8 cellular contexts compared by ENCODE assay signal in genomic region chr3:171049831-171050444, GRCh38. TPM values are rescaled to one million over a fixed set of nuclear protein-coding genes. Genes with fewer than 3 reads are reported as not detected.
DNase-seq lines count a peak whose midpoint lies in the region; ATAC-seq, FAIRE-seq and TF ChIP-seq lines count a peak whose summit lies in the region.

No MANE protein-coding gene starts in this region.

- H3K9me3 Mint-ChIP-seq in GM23338 = no peaks in the 10 kb centered on the region

- TF ChIP-seq POLR2A in GM12878 (IDR thresholded peaks at IDR 0.05; ENCODE audit: low read depth, low read length) = no peak

- no peak for FAIRE-seq in GM12878 (lab: Jason Lieb, UNC)

- TF ChIP-seq EP300 in SK-N-SH (IDR thresholded peaks at IDR 0.05; ENCODE audit: borderline replicate concordance in 1 of 2, low read depth in 1 of 2, low read length in 1 of 2) = no peak
- TF ChIP-seq EP300 in GM12878 (IDR thresholded peaks at IDR 0.05; ENCODE audit: borderline replicate concordance in 1 of 2, control insufficient read depth in 1 of 2, low read depth in 2 of 2, low read length in 2 of 2) = no peak

- no peak overlapping the region for H3K4me2 ChIP-seq in GM23338
- H3K4me2 ChIP-seq in SK-N-SH = no peak overlapping the region
- no peak overlapping the region for H3K4me2 ChIP-seq in GM12878 (ENCODE audit: control insufficient read depth, insufficient read depth)

- H3F3A ChIP-seq in GM23338 (replicated peaks; ENCODE audit: low read depth) (no peaks in the 10 kb centered on the region), SK-N-SH (replicated peaks; ENCODE audit: insufficient read depth) (no peaks in the 10 kb centered on the region)

- no peak overlapping the region for H3K27ac Mint-ChIP-seq in GM23338

- in situ Hi-C loops in GM12878 (cut with MboI) = loop anchor here (5.0 kb wide), 1 partner anchor 517 kb away; no protein-coding TSS in a partner anchor

- intact Hi-C loops in GM12878 (cut with micrococcal nuclease; ENCODE audit: unreplicated experiment) = loop anchor here (1.0 to 10.0 kb wide), 4 partner anchors 89 to 785 kb away; no protein-coding TSS in a partner anchor

- no peaks in the 10 kb centered on the region for H4K20me1 ChIP-seq in GM23338 (replicated peaks; ENCODE audit: insufficient read depth)
- no peaks in the 10 kb centered on the region for H4K20me1 ChIP-seq in SK-N-SH (ENCODE audit: insufficient read depth)
- H4K20me1 ChIP-seq in GM12878 (ENCODE audit: control insufficient read depth, insufficient read depth) = no peaks in the 10 kb centered on the region

- H3K79me2 ChIP-seq in GM23338 (replicated peaks; ENCODE audit: insufficient read depth) (no peaks in the 10 kb centered on the region), SK-N-SH (ENCODE audit: insufficient read depth) (no peaks in the 10 kb centered on the region), GM12878 (ENCODE audit: control insufficient read depth, insufficient read depth, low read length) (no peaks in the 10 kb centered on the region)

- no peaks in the 10 kb centered on the region for H3K27me3 Mint-ChIP-seq in GM23338 (ENCODE audit: insufficient read depth, low read depth, poor library complexity)

- H2AFZ ChIP-seq in GM23338 (no peak overlapping the region), SK-N-SH (ENCODE audit: low read depth) (peak overlapping the region; percentile 58; the same call in 1 of the 2 replicates), GM12878 (ENCODE audit: control insufficient read depth, low read depth, low read length) (no peak overlapping the region)

- no peaks in the 10 kb centered on the region for H3K36me3 Mint-ChIP-seq in GM23338 (ENCODE audit: low read depth)

- TF ChIP-seq RAD21 in SK-N-SH (IDR thresholded peaks at IDR 0.05; ENCODE audit: low read length) = peak; percentile 88
- TF ChIP-seq RAD21 in GM12878 (IDR thresholded peaks at IDR 0.05; ENCODE audit: insufficient read depth, low read depth, low read length) = peak; percentile 87

- H3K9me2 ChIP-seq in GM23338 (ENCODE audit: insufficient read depth) (peaks cover 4% of the 10 kb centered on the region; the same call in 1 of the 2 replicates), SK-N-SH (no peaks in the 10 kb centered on the region)

- H3K27ac ChIP-seq in GM23338 (ENCODE audit: low read depth) (no peak overlapping the region), SK-N-SH (ENCODE audit: low read depth in 2 of 2, low read length in 1 of 2) (no peak overlapping the region), GM12878 (ENCODE audit: control insufficient read depth, insufficient read depth) (no peak overlapping the region)

- SMC1A ChIA-PET in GM12878 (lab: Charles Lee; ENCODE audit: uncharacterized antibody, unreplicated experiment) = interaction anchor here (0.6 to 5.7 kb wide), 24 partner anchors 9 to 786 kb away, joined by 3 to 79 read pairs (median 4); no protein-coding TSS in a partner anchor

- H3K4me3 Mint-ChIP-seq in GM23338 = no peak overlapping the region

- 27% methylated on average over 6 of the region's 6 CpGs for WGBS in SK-N-SH (ENCODE audit: low lambda C conversion rate)
- 3% methylated on average over 6 of the region's 6 CpGs for WGBS in GM12878 (ENCODE audit: insufficient coverage, insufficient replicate concordance, low lambda C conversion rate, missing lambda C conversion rate)

- H3K36me3 ChIP-seq in GM23338 (ENCODE audit: insufficient read depth) (no peaks in the 10 kb centered on the region), SK-N-SH (replicated peaks in 1 of 2; ENCODE audit: control insufficient read depth in 1 of 2, insufficient read depth in 2 of 2, low read length in 1 of 2) (no peaks in the 10 kb centered on the region), GM12878 (ENCODE audit: control insufficient read depth in 2 of 2, insufficient read depth in 2 of 2, low read length in 1 of 2) (no peaks in the 10 kb centered on the region)

- peaks cover 8% of the 10 kb centered on the region; the same call in 2 of the 3 replicates for H3K4me1 Mint-ChIP-seq in GM23338

- H3K4me1 ChIP-seq in GM23338 (ENCODE audit: insufficient read depth) (no peaks in the 10 kb centered on the region), SK-N-SH (ENCODE audit: control insufficient read depth in 1 of 2, insufficient read depth in 2 of 2, low read depth in 1 of 2, low read length in 1 of 2) (peaks cover 0 to 1% of the 10 kb centered on the region in 2 experiments; a peak in 1 of 4 replicates), GM12878 (ENCODE audit: control insufficient read depth, insufficient read depth, low read length) (no peaks in the 10 kb centered on the region)

- H3K9ac ChIP-seq in SK-N-SH = no peak overlapping the region
- no peak overlapping the region for H3K9ac ChIP-seq in GM12878 (ENCODE audit: control insufficient read depth, insufficient read depth, low read length)

- ATAC-seq in GM23338 (peak; percentile 98), GM12878 (peak; percentile 91)

- H3K27me3 ChIP-seq in GM23338 (ENCODE audit: insufficient read depth) (no peaks in the 10 kb centered on the region), SK-N-SH (ENCODE audit: insufficient read depth) (no peaks in the 10 kb centered on the region), GM12878 (replicated peaks in 1 of 2; ENCODE audit: control insufficient read depth in 2 of 2, insufficient read depth in 2 of 2, low read length in 1 of 2) (no peaks in the 10 kb centered on the region)

- TF ChIP-seq CTCF in GM23338 (conservative IDR thresholded peaks at IDR 0.05; ENCODE audit: low read depth in 2 of 2) (peak; percentile 82 to 92), SK-N-SH (IDR thresholded peaks at IDR 0.05) (peak; percentile 73), GM12878 (IDR thresholded peaks at IDR 0.05 in 2 of 3, conservative IDR thresholded peaks at IDR 0.05 in 1 of 3; ENCODE audit: control insufficient read depth in 2 of 3, extremely low read depth in 1 of 3, insufficient read depth in 1 of 3, low read depth in 3 of 3, low read length in 3 of 3) (peak; percentile 65 to 81 (median 72))

- CTCF ChIA-PET in SK-N-SH (lab: Yijun Ruan, JAX) (interaction anchor here (0.6 to 5.5 kb wide), 46 partner anchors 8 to 1426 kb away, joined by 3 to 57 read pairs (median 4); no protein-coding TSS in a partner anchor), GM12878 (lab: Yijun Ruan, JAX) (interaction anchor here (0.6 to 5.7 kb wide), 24 partner anchors 9 to 1054 kb away, joined by 3 to 94 read pairs (median 4); no protein-coding TSS in a partner anchor)

- BruUV-seq in GM12878 (replicated peaks; lab: Mats Ljungman, UMichigan) = no TSS peak

- POLR2A ChIA-PET in SK-N-SH (lab: Yijun Ruan, JAX) = no interaction called here
- POLR2A ChIA-PET in GM12878 (lab: Charles Lee) = interaction anchor here (0.6 kb wide), 1 partner anchor 738 kb away, joined by 4 read pairs; no protein-coding TSS in a partner anchor

- RAD21 ChIA-PET in GM12878 (lab: Charles Lee; ENCODE audit: unreplicated experiment) = interaction anchor here (0.6 to 4.0 kb wide), 13 partner anchors 13 to 1292 kb away, joined by 3 to 59 read pairs (median 3); no protein-coding TSS in a partner anchor

- H3K9me3 ChIP-seq in SK-N-SH (no peaks in the 10 kb centered on the region), GM12878 (replicated peaks; ENCODE audit: control insufficient read depth, insufficient read depth, low read length) (no peaks in the 10 kb centered on the region)

- H3K4me3 ChIP-seq in GM23338 = no peak overlapping the region
- H3K4me3 ChIP-seq in SK-N-SH (ENCODE audit: low read depth in 2 of 2, low read length in 1 of 2) = no peak overlapping the region
- no peak overlapping the region for H3K4me3 ChIP-seq in GM12878

- DNase-seq in NCI-H748 (lab: John Stamatoyannopoulos, UW; ENCODE audit: unreplicated experiment) (peak; percentile 58), NCI-H748 treated with DMSO at 0.1 percent for 48 hours (lab: John Stamatoyannopoulos, UW) (no peak), GM23338 (ENCODE audit: low spot score) (peak; percentile 90), LHCN-M2 (ENCODE audit: low read depth) (peak; percentile 54), SK-N-SH (peak; percentile 63), GM12878 (ENCODE audit: low read depth, low spot score) (peak; percentile 34), iPS DF 4.7 (ENCODE audit: extremely low read depth, low spot score) (peak; percentile 60)
- peak; percentile 42 for DNase-seq in stimulated activated CD4-positive, alpha-beta T cell treated with anti-CD3 and anti-CD28 coated beads, Interleukin-1b, Interleukin-23, amount 100 ng/mL, for 48 hours

TF ChIP-seq in SK-N-SH, 30 proteins besides CTCF, POLR2A, EP300 and RAD21 (continues in another document):
- TF ChIP-seq NRF1 (IDR thresholded peaks at IDR 0.05; ENCODE audit: low read depth, low read length) = no peak

TF ChIP-seq in GM12878, 131 proteins besides CTCF, POLR2A, EP300 and RAD21 (continues in another document):
- 0 out of 2 replicates have a peak, but pooled peaks have one; percentile 24 for TF ChIP-seq FOXM1 (IDR thresholded peaks at IDR 0.05; ENCODE audit: low read depth, low read length)
- TF ChIP-seq, protein P1, sequence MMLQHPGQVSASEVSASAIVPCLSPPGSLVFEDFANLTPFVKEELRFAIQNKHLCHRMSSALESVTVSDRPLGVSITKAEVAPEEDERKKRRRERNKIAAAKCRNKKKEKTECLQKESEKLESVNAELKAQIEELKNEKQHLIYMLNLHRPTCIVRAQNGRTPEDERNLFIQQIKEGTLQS (IDR thresholded peaks at IDR 0.05; ENCODE audit: borderline replicate concordance, extremely low read depth, low read depth, low read length) = no peak

RNA-seq across cellular contexts. Expression of gene SLC2A2, which starts 23.4 kb away (rescaled TPM):
- total RNA-seq in GM23338 (2014; rRNA removed; shearing (Covaris generic)) = not detected in 2 replicates
- not detected in 2 replicates for polyA plus RNA-seq in GM23338 (2016; fragmentation: Nextera tagmentation; extraction: Ambion mirVana)
- not detected in 2 replicates for total RNA-seq in LHCN-M2 (2014; rRNA removed)
- not detected for polyA plus RNA-seq in LHCN-M2 (2012)
- 0.59 and 0.63 TPM in 2 replicates for polyA plus RNA-seq in SK-N-SH (2012; rRNA removed)
- 0.66 and 1.1 TPM in 2 replicates for polyA plus RNA-seq in SK-N-SH (2012; cell fraction: cytosol; rRNA removed)
- polyA plus RNA-seq in SK-N-SH (2012; cell fraction: nucleus; rRNA removed) = 0.31 and 0.74 TPM in 2 replicates
- not detected in 2 replicates for total RNA-seq in GM12878 (2013; cell fraction: nucleolus; rRNA removed)
- total RNA-seq in GM12878 (2014; rRNA removed) = not detected in 2 replicates
- total RNA-seq in GM12878 (2014; rRNA removed; fragmentation: Illumina TruSeq; extraction: Trizol) = 0.04 TPM in 1 of 2 replicates, not detected in the other
- 0.10 and 0.19 TPM in 2 replicates for total RNA-seq in GM12878 (2021)
- polyA plus RNA-seq in GM12878 (2011; ENCODE audit: low read depth) = not detected
- not detected in 2 replicates for polyA plus RNA-seq in GM12878 (2011; rRNA removed)
- polyA plus RNA-seq in GM12878 (2011; cell fraction: cytosol; rRNA removed) = not detected in 2 replicates
- polyA plus RNA-seq in GM12878 (2011; cell fraction: nucleus; rRNA removed) = not detected in 2 replicates
- polyA plus RNA-seq in GM12878 (2012) = not detected in 2 replicates
- polyA plus RNA-seq in GM12878 (2014; fragmentation: Illumina TruSeq; extraction: Trizol) = 0.04 and 0.11 TPM in 2 replicates
- not detected for polyA plus RNA-seq in GM12878 (2014; fragmentation: Nextera tagmentation; extraction: Ambion mirVana)
- not detected in 2 replicates for polyA plus RNA-seq in GM12878 (2014; rRNA removed)
- polyA plus RNA-seq in GM12878 (2016; fragmentation: Nextera tagmentation; extraction: Ambion mirVana) = not detected
- polyA minus RNA-seq in GM12878 (2011; rRNA and poly(A)+ RNA removed) = not detected in 2 replicates
- polyA minus RNA-seq in GM12878 (2011; cell fraction: cytosol; rRNA and poly(A)+ RNA removed) = not detected in 2 replicates
- not detected in 2 replicates for polyA minus RNA-seq in GM12878 (2011; cell fraction: nucleus; rRNA and poly(A)+ RNA removed)
